Comparison of ENCODE assay signal across 9 cellular contexts in genomic region chr18:46332956-46333355, GRCh38.
DNase-seq lines count a peak whose midpoint lies in the region; ATAC-seq, FAIRE-seq and TF ChIP-seq lines count a peak whose summit lies in the region.
"Had no signal": no experiment of that assay in that cellular context is flagged by ENCODE, and none has a peak within 500 bp of the region (broad histone marks: within the 10 kb centered on the region; RNA-seq: fewer than 3 reads in every experiment).

No MANE protein-coding gene starts in this region.

- no peak overlapping the region for H2AK5ac ChIP-seq in mesendoderm (ENCODE audit: low read length)

- TF ChIP-seq CTCF in A549 (IDR thresholded peaks at IDR 0.05) (no peak), HEK293 (tag by site-specific recombination; IDR thresholded peaks at IDR 0.05) (no peak), breast epithelium (IDR thresholded peaks at IDR 0.05) (no peak)

- TF ChIP-seq RAD21 in A549 (conservative IDR thresholded peaks at IDR 0.05 in 1 of 2, IDR thresholded peaks at IDR 0.05 in 1 of 2): no peak

- peak overlapping the region; percentile 83 for H3K56ac ChIP-seq in mesendoderm (ENCODE audit: low read length)

- no peak overlapping the region for H2BK120ac ChIP-seq in mesendoderm (ENCODE audit: low read depth, low read length)

- H3K4me1 ChIP-seq in A549 (no peaks in the 10 kb centered on the region), HEK293 (ENCODE audit: control insufficient read depth, insufficient read depth, low read length) (peaks cover 8% of the 10 kb centered on the region), breast epithelium (no peaks in the 10 kb centered on the region), mesendoderm (ENCODE audit: control insufficient read depth, low read depth, low read length) (peaks cover 5% of the 10 kb centered on the region)

- no peaks in the 10 kb centered on the region for H3K79me1 ChIP-seq in mesendoderm (ENCODE audit: low read length)

- no peak overlapping the region for H4K5ac ChIP-seq in mesendoderm (ENCODE audit: low read length)

- H3K18ac ChIP-seq in mesendoderm (ENCODE audit: low read length): no peak overlapping the region

- H3K27me3 ChIP-seq in breast epithelium: no peaks in the 10 kb centered on the region
- no peaks in the 10 kb centered on the region for H3K27me3 ChIP-seq in mesendoderm (ENCODE audit: insufficient read depth, low read length, poor library complexity)
- H3K27me3 ChIP-seq: Peyer's patch had no signal

- intact Hi-C loops in breast epithelium (cut with DNase I; ENCODE audit: low total_unique reads): no loop called here

- no peak overlapping the region for H4K8ac ChIP-seq in mesendoderm (ENCODE audit: low read depth, low read length)

- peak in 1 of 2 experiments; percentile 30; a peak in 3 of 6 replicates for ATAC-seq in A549
- no peak for ATAC-seq in GM19035 (IDR thresholded peaks at IDR 0.05; ENCODE audit: unreplicated experiment)

- TF ChIP-seq EP300 in A549 (IDR thresholded peaks at IDR 0.05): no peak

- H3K4ac ChIP-seq in mesendoderm (ENCODE audit: low read depth, low read length): no peak overlapping the region

- peak overlapping the region in 1 of 2 experiments; percentile 86; a peak in 2 of 6 replicates for H3K27ac ChIP-seq in A549
- H3K27ac ChIP-seq in HEK293 (ENCODE audit: extremely low read depth, low read depth, low read length): no peak overlapping the region; the same call in 1 of the 2 replicates
- no peak overlapping the region for H3K27ac ChIP-seq in breast epithelium
- no peak overlapping the region for H3K27ac ChIP-seq in mesendoderm (ENCODE audit: low read depth, low read length)
- H3K27ac ChIP-seq: Peyer's patch had no signal

- no peak overlapping the region for H2BK15ac ChIP-seq in mesendoderm (replicated peaks; ENCODE audit: low read depth)

- no peak overlapping the region for H2BK5ac ChIP-seq in mesendoderm (ENCODE audit: low read length)

- 85% methylated on average over 6 of the region's 9 CpGs for WGBS in A549 (ENCODE audit: missing lambda C conversion rate)
- WGBS in mesendoderm (ENCODE audit: extremely low coverage, insufficient coverage, low lambda C conversion rate): no CpG with 5 or more reads among the region's 9 CpGs

- no peak for TF ChIP-seq POLR2A in A549 (IDR thresholded peaks at IDR 0.05; ENCODE audit: low read length)
- TF ChIP-seq POLR2A in breast epithelium (IDR thresholded peaks at IDR 0.05): no peak

- CTCF ChIA-PET in A549 (lab: Yijun Ruan, JAX): interaction anchor here (1.7 kb wide), 1 partner anchor 325 kb away, joined by 4 read pairs; no protein-coding TSS in a partner anchor
- CTCF ChIA-PET in HEK293 (lab: Yijun Ruan, JAX): interaction anchor here (0.7 to 2.0 kb wide), 4 partner anchors 11 to 290 kb away, joined by 3 to 13 read pairs (median 3); no protein-coding TSS in a partner anchor

- POLR2A ChIA-PET in A549 (lab: Yijun Ruan, JAX) (no interaction called here), HEK293 (lab: Yijun Ruan, JAX) (interaction anchor here (0.6 kb wide), 1 partner anchor 9 kb away, joined by 3 read pairs; no protein-coding TSS in a partner anchor)

- no peaks in the 10 kb centered on the region for H3K36me3 ChIP-seq in HEK293 (ENCODE audit: control insufficient read depth in 2 of 2, insufficient read depth in 1 of 2, low read length in 2 of 2)
- no peaks in the 10 kb centered on the region for H3K36me3 ChIP-seq in breast epithelium
- no peaks in the 10 kb centered on the region for H3K36me3 ChIP-seq in mesendoderm (ENCODE audit: control insufficient read depth, insufficient read depth, low read length)
- H3K36me3 ChIP-seq: Peyer's patch had no signal

- H3K9me3 ChIP-seq in A549: no peaks in the 10 kb centered on the region
- no peaks in the 10 kb centered on the region for H3K9me3 ChIP-seq in HEK293 (ENCODE audit: control insufficient read depth, insufficient read depth, low read depth, low read length)
- H3K9me3 ChIP-seq in breast epithelium: no peaks in the 10 kb centered on the region
- H3K9me3 ChIP-seq: Peyer's patch had no signal

- no peak overlapping the region for H3K9ac ChIP-seq in mesendoderm (ENCODE audit: low read length)

- peak overlapping the region; percentile 1 for H3K23ac ChIP-seq in mesendoderm (ENCODE audit: low read length)

- no peak for FAIRE-seq in A549 (lab: Jason Lieb, UNC)

- H3K4me2 ChIP-seq in A549: peak overlapping the region; percentile 91
- peak overlapping the region; percentile 53 for H3K4me2 ChIP-seq in mesendoderm (ENCODE audit: low read length)

- H3K4me3 ChIP-seq in A549 (no peak overlapping the region; the same call in 2 of the 3 replicates), HEK293 (ENCODE audit: low read depth, low read length) (no peak overlapping the region; the same call in 1 of the 2 replicates), breast epithelium (peak overlapping the region; percentile 52 to 82 (median 68)), mesendoderm (ENCODE audit: low read length) (peak overlapping the region; percentile 29)

- no peaks in the 10 kb centered on the region for H3K79me2 ChIP-seq in mesendoderm (ENCODE audit: control insufficient read depth, insufficient read depth, low read length)

- DNase-seq in A549 (ENCODE audit: low read depth in 1 of 2, low spot score in 1 of 2) (no peak), breast epithelium (ENCODE audit: low spot score in 2 of 2) (peak in 1 of 2 donors; percentile 24), mesendoderm (peak; percentile 45), NCI-H1105 treated with DMSO at 0.1 percent for 48 hours (lab: John Stamatoyannopoulos, UW) (no peak), HCEC 1CT (no peak)
- DNase-seq in effector CD4-positive, alpha-beta T cell: no peak

TF ChIP-seq in A549, 52 proteins besides CTCF, POLR2A, EP300 and RAD21:
- TF ChIP-seq POLR2AphosphoS2 (conservative IDR thresholded peaks at IDR 0.05; ENCODE audit: low read length): no peak
- TF ChIP-seq RNF2 (IDR thresholded peaks at IDR 0.05; ENCODE audit: borderline replicate concordance, low read depth): no peak
- TF ChIP-seq TP53 (CRISPR knock-in tag; IDR thresholded peaks at IDR 0.05): no peak
- no peak for TF ChIP-seq GATA3 (IDR thresholded peaks at IDR 0.05; ENCODE audit: borderline replicate concordance)
- TF ChIP-seq E2F6 (IDR thresholded peaks at IDR 0.05; ENCODE audit: borderline replicate concordance, low read depth): no peak
- TF ChIP-seq CHD2 (IDR thresholded peaks at IDR 0.05; ENCODE audit: low read length, partially characterized antibody): no peak
- TF ChIP-seq HOXA7 (CRISPR knock-in tag; IDR thresholded peaks at IDR 0.05): no peak
- no peak for TF ChIP-seq ESRRA (IDR thresholded peaks at IDR 0.05; ENCODE audit: borderline replicate concordance, low read length)
- TF ChIP-seq MAZ (IDR thresholded peaks at IDR 0.05; ENCODE audit: borderline replicate concordance, low read depth, low read length): no peak
- TF ChIP-seq ZNF302 (CRISPR knock-in tag; IDR thresholded peaks at IDR 0.05): no peak
- no peak for TF ChIP-seq HES2 (IDR thresholded peaks at IDR 0.05)
- no peak for TF ChIP-seq ZFP36 (IDR thresholded peaks at IDR 0.05; ENCODE audit: borderline replicate concordance, partially characterized antibody)
- no peak for TF ChIP-seq ZSCAN20 (CRISPR knock-in tag; IDR thresholded peaks at IDR 0.05)
- no peak for TF ChIP-seq CHD4 (IDR thresholded peaks at IDR 0.05; ENCODE audit: borderline replicate concordance)
- no peak for TF ChIP-seq HOXB5 (CRISPR knock-in tag; IDR thresholded peaks at IDR 0.05)
- no peak for TF ChIP-seq HDAC2 (IDR thresholded peaks at IDR 0.05)

TF ChIP-seq in HEK293, 187 proteins besides CTCF, POLR2A, EP300 and RAD21:
- no peak for TF ChIP-seq ZNF747 (tag by site-specific recombination; IDR thresholded peaks at IDR 0.05)
- 0 out of 2 replicates have a peak, but pooled peaks have one; percentile 38 for TF ChIP-seq EGR2 (tag by site-specific recombination; IDR thresholded peaks at IDR 0.05; ENCODE audit: low read depth)
- TF ChIP-seq KLF9 (tag by site-specific recombination; IDR thresholded peaks at IDR 0.05; ENCODE audit: low read depth): peak; percentile 64

Comparison
In these comparisons a context has a peak if more than half of its experiments do, and no peak if none do; other contexts are left out.
1. H3K4me3 ChIP-seq: peak in breast epithelium (3 of 3) and mesendoderm (single experiment); none in A549 (single experiment) and HEK293 (single experiment).